Comparison of ENCODE assay signal across 8 cellular contexts in the genomic region with DNA sequence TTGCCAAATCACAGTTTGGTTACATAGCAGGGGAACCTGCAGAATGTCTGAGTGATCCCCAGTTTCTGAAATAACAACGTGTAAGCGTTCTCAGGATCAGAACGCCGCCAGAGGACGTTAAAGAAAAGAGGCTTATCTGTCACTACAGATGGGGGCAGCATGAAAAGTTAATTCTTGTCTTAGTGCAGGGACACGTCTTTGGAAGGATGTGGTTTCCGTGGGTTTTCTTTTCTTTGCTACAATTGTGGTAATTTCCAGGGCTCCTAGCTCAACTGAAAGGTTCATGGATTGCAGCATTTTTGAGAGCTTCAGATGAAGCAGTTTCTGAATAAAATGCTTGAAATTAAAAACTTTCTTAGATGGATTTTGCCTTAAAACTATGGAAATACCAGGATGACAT.
A peak's percentile ranks its signal among the peaks of the same experiment; 100 is the strongest.
DNase-seq lines count a peak whose midpoint lies in the region; ATAC-seq lines count a peak whose summit lies in the region.

No MANE protein-coding gene starts in this region.

- H3K27ac Mint-ChIP-seq in CD4-positive, CD25-positive, alpha-beta regulatory T cell, result peak overlapping the region; percentile 88 to 98 (median 90)

- peak; percentile 33 to 81 (median 75) for DNase-seq in CD4-positive, CD25-positive, alpha-beta regulatory T cell
- DNase-seq in T-helper 9 cell, result peak; percentile 26
- DNase-seq in effector memory CD4-positive, alpha-beta T cell, result peak; percentile 23 to 41 (median 30)
- no peak for DNase-seq in NCI-H345 (lab: John Stamatoyannopoulos, UW)
- DNase-seq in NCI-H524 (lab: John Stamatoyannopoulos, UW), result no peak
- no peak for DNase-seq in NCI-H526 (lab: John Stamatoyannopoulos, UW)

- peaks cover 66% of the 10 kb centered on the region for H3K36me3 Mint-ChIP-seq in CD4-positive, CD25-positive, alpha-beta regulatory T cell

- peak overlapping the region; percentile 85 for H3K4me3 ChIP-seq in CD4-positive, CD25-positive, alpha-beta regulatory T cell (ENCODE audit: low read depth, low read length)
- H3K4me3 ChIP-seq in effector memory CD4-positive, alpha-beta T cell (ENCODE audit: insufficient read depth, low read depth, low read length, poor library complexity, severe bottlenecking), result no peak overlapping the region

- no peaks in the 10 kb centered on the region for H3K9me3 ChIP-seq in CD4-positive, CD25-positive, alpha-beta regulatory T cell (ENCODE audit: control insufficient read depth in 2 of 2, low read length in 2 of 2)
- no peaks in the 10 kb centered on the region for H3K9me3 ChIP-seq in effector memory CD4-positive, alpha-beta T cell (ENCODE audit: control insufficient read depth, low read length)

- H3K4me1 Mint-ChIP-seq in CD4-positive, CD25-positive, alpha-beta regulatory T cell, result peaks cover 34 to 69% (median 45%) of the 10 kb centered on the region in 4 donors

- H3K27me3 Mint-ChIP-seq in CD4-positive, CD25-positive, alpha-beta regulatory T cell, result no peaks in the 10 kb centered on the region

- H3K4me1 ChIP-seq in CD4-positive, CD25-positive, alpha-beta regulatory T cell (ENCODE audit: control insufficient read depth, insufficient read depth, low read length, poor library complexity, severe bottlenecking), result peaks cover 25% of the 10 kb centered on the region
- H3K4me1 ChIP-seq in effector memory CD4-positive, alpha-beta T cell (ENCODE audit: control insufficient read depth, insufficient read depth, low read length, poor library complexity, severe bottlenecking), result peaks cover 8% of the 10 kb centered on the region

- no peaks in the 10 kb centered on the region for H3K9me3 Mint-ChIP-seq in CD4-positive, CD25-positive, alpha-beta regulatory T cell

- peaks cover 61% of the 10 kb centered on the region for H3K36me3 ChIP-seq in CD4-positive, CD25-positive, alpha-beta regulatory T cell (ENCODE audit: control insufficient read depth, insufficient read depth, low read length)
- H3K36me3 ChIP-seq in effector memory CD4-positive, alpha-beta T cell (ENCODE audit: control insufficient read depth, insufficient read depth, low read length), result peaks cover 46% of the 10 kb centered on the region

- H3K4me3 Mint-ChIP-seq in CD4-positive, CD25-positive, alpha-beta regulatory T cell, result peak overlapping the region; percentile 52 to 78 (median 66)

- H3K27me3 ChIP-seq in CD4-positive, CD25-positive, alpha-beta regulatory T cell (ENCODE audit: control insufficient read depth, insufficient read depth, low read length), result no peaks in the 10 kb centered on the region
- no peaks in the 10 kb centered on the region for H3K27me3 ChIP-seq in effector memory CD4-positive, alpha-beta T cell (replicated peaks; ENCODE audit: control insufficient read depth, insufficient read depth, low read length, poor library complexity, severe bottlenecking)

- peak; percentile 80 to 81 for ATAC-seq in CD4-positive, CD25-positive, alpha-beta regulatory T cell (ENCODE audit: low read depth in 2 of 2)
- ATAC-seq in HG03064 (IDR thresholded peaks at IDR 0.05; ENCODE audit: low read depth, unreplicated experiment), result peak; percentile 59
- ATAC-seq in HG02759 (IDR thresholded peaks at IDR 0.05; ENCODE audit: unreplicated experiment), result no peak

- H3K27ac ChIP-seq in CD4-positive, CD25-positive, alpha-beta regulatory T cell (ENCODE audit: insufficient read depth, low read length, poor library complexity, severe bottlenecking), result peak overlapping the region; percentile 93
- peak overlapping the region; percentile 72 for H3K27ac ChIP-seq in effector memory CD4-positive, alpha-beta T cell (ENCODE audit: insufficient read depth, low read length, poor library complexity, severe bottlenecking)

Comparison
In these comparisons a context has a peak if more than half of its experiments do, and no peak if none do; other contexts are left out.
1. DNase-seq: peak in CD4-positive, CD25-positive, alpha-beta regulatory T cell (3 of 3), T-helper 9 cell (single experiment) and effector memory CD4-positive, alpha-beta T cell (3 of 3); none in NCI-H345 (single experiment), NCI-H524 (0 of 2) and NCI-H526 (0 of 2).